In the genomic region with DNA sequence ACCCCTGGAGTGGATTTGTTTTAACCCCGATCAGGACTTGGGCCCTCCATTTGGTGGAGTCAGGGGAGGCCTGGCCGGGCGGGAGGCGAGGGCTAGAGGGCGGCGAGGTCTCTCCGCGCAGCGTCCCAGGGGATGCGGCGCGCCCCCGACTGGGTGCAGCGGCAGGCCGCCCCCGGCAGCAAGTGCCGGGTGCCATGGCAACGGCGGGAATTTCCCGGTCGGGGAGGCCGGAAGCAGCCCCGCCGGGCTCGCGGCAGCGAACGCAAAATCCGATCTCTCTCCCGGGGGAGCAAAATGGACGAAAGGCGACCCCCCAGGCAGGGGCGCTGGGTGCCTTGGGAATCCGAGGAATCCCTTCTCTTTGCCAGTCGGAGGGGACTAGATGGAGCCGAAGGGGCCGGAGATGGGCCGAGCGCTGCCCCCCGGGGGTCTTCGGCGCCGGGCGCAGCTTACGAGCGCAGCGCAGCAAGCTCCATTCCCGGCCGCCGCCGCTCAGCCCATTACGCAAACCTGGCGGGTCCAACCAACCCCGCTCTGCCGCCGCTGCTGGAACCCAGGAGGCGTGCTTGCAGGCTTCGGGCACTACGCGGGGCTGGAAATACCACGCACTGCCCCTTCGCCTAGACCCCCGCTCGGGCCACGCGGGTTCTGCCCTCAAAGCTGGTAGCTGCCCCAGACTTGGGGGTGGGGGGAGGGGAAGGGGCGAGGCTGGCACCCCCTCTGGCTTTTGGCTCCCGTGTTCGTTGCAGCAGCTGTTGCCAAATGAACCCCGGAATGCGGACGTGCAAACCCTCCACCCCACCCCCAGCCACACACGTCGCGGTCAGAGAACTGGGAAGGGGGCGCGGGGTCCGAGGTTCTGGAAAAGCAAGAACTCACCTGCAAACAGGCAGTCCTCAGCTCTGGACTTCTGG, we compare ENCODE assay signal across 8 cellular contexts.
A peak's percentile ranks its signal among the peaks of the same experiment; 100 is the strongest.
DNase-seq lines count a peak whose midpoint lies in the region; ATAC-seq and TF ChIP-seq lines count a peak whose summit lies in the region.
"Not testable (repeated sequence)": the region's sequence is repeated elsewhere in the genome, so short reads cannot be mapped to it uniquely, and the experiment has no call there.

No MANE protein-coding gene starts in this region.

- H3K79me2 ChIP-seq in HCT116 (ENCODE audit: insufficient read depth, low read length); mammary epithelial cell (ENCODE audit: insufficient read depth, low read length): not testable (repeated sequence)

- H3K9me3 Mint-ChIP-seq in natural killer cell, result not testable (repeated sequence)

- H3K4me3 Mint-ChIP-seq in natural killer cell, result peak overlapping the region; percentile 92

- not testable (repeated sequence) for DNase-seq in HCT116 (ENCODE audit: low read depth, low spot score); SK-N-MC (ENCODE audit: low read depth, low spot score); mammary epithelial cell; vagina (ENCODE audit: extremely low spot score in 2 of 2)
- DNase-seq in activated T-cell treated with anti-CD3 and anti-CD28 coated beads, Interleukin-2, amount 50 U/mL, for 1 hour, result peak; percentile 73
- DNase-seq in left ventricle myocardium inferior, result peak; percentile 15
- DNase-seq in natural killer cell, result peak; percentile 57
- DNase-seq in stimulated activated CD4-positive, alpha-beta T cell treated with anti-CD3 and anti-CD28 coated beads, Interleukin-1b, Interleukin-23, amount 100 ng/mL, for 48 hours, result peak; percentile 52

- H3K4me1 ChIP-seq in HCT116 (ENCODE audit: control insufficient read depth in 1 of 2, insufficient read depth in 2 of 2, low read length in 2 of 2); mammary epithelial cell (ENCODE audit: insufficient read depth, low read length); left ventricle myocardium inferior; vagina: not testable (repeated sequence)

- H2AFZ ChIP-seq in HCT116 (ENCODE audit: low read depth, low read length, poor library complexity, severe bottlenecking); mammary epithelial cell (ENCODE audit: low read depth, low read length): not testable (repeated sequence)

- not testable (repeated sequence) for ATAC-seq in HCT116, natural killer cell

- TF ChIP-seq POLR2A in HCT116 (IDR thresholded peaks at IDR 0.05; ENCODE audit: borderline replicate concordance, extremely low read depth, insufficient read depth, insufficient read length); vagina (IDR thresholded peaks at IDR 0.05): not testable (repeated sequence)

- not testable (repeated sequence) for H3K9ac ChIP-seq in HCT116 (ENCODE audit: low read length); SK-N-MC (ENCODE audit: insufficient read length); mammary epithelial cell (ENCODE audit: insufficient read depth, low read length)

- RAD21 ChIA-PET in HCT116 (lab: Charles Lee; ENCODE audit: low non-redundant PET in 1 of 2, low total read pairs in 2 of 2, uncharacterized antibody in 2 of 2, unreplicated experiment in 2 of 2), result not testable (repeated sequence)

- not testable (repeated sequence) for H3K4me1 Mint-ChIP-seq in natural killer cell

- dilution Hi-C loops in mammary epithelial cell (cut with HindIII; ENCODE audit: low sequenced_read_pairs), result not testable (repeated sequence)

- TF ChIP-seq RAD21 in HCT116 (IDR thresholded peaks at IDR 0.05; ENCODE audit: low read depth), result not testable (repeated sequence)

- POLR2A ChIA-PET in HCT116 (lab: Charles Lee), result not testable (repeated sequence)

- H3K27ac ChIP-seq in HCT116 (ENCODE audit: low read depth, low read length); SK-N-MC; left ventricle myocardium inferior (replicated peaks): not testable (repeated sequence)
- H3K27ac ChIP-seq in mammary epithelial cell (ENCODE audit: insufficient read depth, low read depth, low read length) (peak overlapping the region; percentile 60), vagina (peak overlapping the region; percentile 78)

- WGBS in mammary epithelial cell (ENCODE audit: low coverage, missing lambda C conversion rate), result 0% methylated on average over 7 of the region's 78 CpGs

- not testable (repeated sequence) for H3K27me3 ChIP-seq in HCT116 (ENCODE audit: insufficient read depth, low read length); mammary epithelial cell (ENCODE audit: insufficient read depth, low read length); left ventricle myocardium inferior (ENCODE audit: low read depth); vagina

- not testable (repeated sequence) for H3K9me2 ChIP-seq in HCT116 (ENCODE audit: insufficient read depth)

- not testable (repeated sequence) for H3K36me3 Mint-ChIP-seq in natural killer cell

- H3K36me3 ChIP-seq in HCT116 (ENCODE audit: control insufficient read depth in 1 of 2, insufficient read depth in 2 of 2, low read length in 2 of 2); SK-N-MC (ENCODE audit: insufficient read depth, low read length); mammary epithelial cell (ENCODE audit: insufficient read depth, low read length); left ventricle myocardium inferior; vagina: not testable (repeated sequence)

- H3K9me3 ChIP-seq in HCT116 (ENCODE audit: control insufficient read depth in 1 of 2, insufficient read depth in 1 of 2, low read depth in 1 of 2, low read length in 2 of 2); SK-N-MC (ENCODE audit: low read depth, low read length); mammary epithelial cell (replicated peaks; ENCODE audit: insufficient read depth, low read length); left ventricle myocardium inferior (replicated peaks); vagina: not testable (repeated sequence)

- H3K4me3 ChIP-seq in HCT116 (replicated peaks in 1 of 2; ENCODE audit: low read depth in 1 of 2, low read length in 2 of 2), result peak overlapping the region; percentile 40 to 56
- H3K4me3 ChIP-seq in SK-N-MC, result peak overlapping the region; percentile 74
- peak overlapping the region; percentile 33 to 57 (median 36) for H3K4me3 ChIP-seq in mammary epithelial cell (replicated peaks in 1 of 3; ENCODE audit: insufficient read depth in 1 of 3, low read depth in 2 of 3, low read length in 3 of 3)
- H3K4me3 ChIP-seq in left ventricle myocardium inferior, result peak overlapping the region; percentile 63
- H3K4me3 ChIP-seq in vagina, result peak overlapping the region; percentile 40 to 48

- H3K27ac Mint-ChIP-seq in natural killer cell, result peak overlapping the region; percentile 77 to 86

- TF ChIP-seq CTCF in HCT116 (IDR thresholded peaks at IDR 0.05 in 2 of 3, conservative IDR thresholded peaks at IDR 0.05 in 1 of 3; ENCODE audit: borderline replicate concordance in 1 of 3, insufficient read depth in 1 of 3, low read depth in 2 of 3, low read length in 2 of 3); mammary epithelial cell (conservative IDR thresholded peaks at IDR 0.05 in 1 of 2, IDR thresholded peaks at IDR 0.05 in 1 of 2; ENCODE audit: extremely low read depth in 1 of 2, insufficient read depth in 1 of 2, low read depth in 1 of 2, low read length in 2 of 2); left ventricle myocardium inferior (IDR thresholded peaks at IDR 0.05; ENCODE audit: borderline replicate concordance); natural killer cell (IDR thresholded peaks at IDR 0.05); vagina (IDR thresholded peaks at IDR 0.05): not testable (repeated sequence)

- H4K20me1 ChIP-seq in HCT116 (ENCODE audit: insufficient read depth); mammary epithelial cell (ENCODE audit: insufficient read depth, low read length): not testable (repeated sequence)

- not testable (repeated sequence) for H3K27me3 Mint-ChIP-seq in natural killer cell (ENCODE audit: low read depth in 2 of 2)

- BruUV-seq in HCT116 (replicated peaks; lab: Mats Ljungman, UMichigan); mammary epithelial cell (replicated peaks; lab: Mats Ljungman, UMichigan): not testable (repeated sequence)

- peak overlapping the region; percentile 64 for H3K4me2 ChIP-seq in HCT116 (ENCODE audit: low read length)
- not testable (repeated sequence) for H3K4me2 ChIP-seq in mammary epithelial cell (ENCODE audit: insufficient read depth, low read depth, low read length)

- intact Hi-C loops in HCT116 (cut with micrococcal nuclease); mammary epithelial cell (cut with micrococcal nuclease); left ventricle myocardium inferior (cut with micrococcal nuclease); natural killer cell (cut with micrococcal nuclease); vagina (cut with DNase I): not testable (repeated sequence)

- CTCF ChIA-PET in HCT116 (lab: Charles Lee); mammary epithelial cell (lab: Charles Lee; ENCODE audit: low non-redundant PET): not testable (repeated sequence)

- in situ Hi-C loops in mammary epithelial cell (cut with MboI; ENCODE audit: low sequenced_read_pairs in 2 of 2), result not testable (repeated sequence)
